Comparison of ENCODE assay signal across 8 cellular contexts in the genomic region with DNA sequence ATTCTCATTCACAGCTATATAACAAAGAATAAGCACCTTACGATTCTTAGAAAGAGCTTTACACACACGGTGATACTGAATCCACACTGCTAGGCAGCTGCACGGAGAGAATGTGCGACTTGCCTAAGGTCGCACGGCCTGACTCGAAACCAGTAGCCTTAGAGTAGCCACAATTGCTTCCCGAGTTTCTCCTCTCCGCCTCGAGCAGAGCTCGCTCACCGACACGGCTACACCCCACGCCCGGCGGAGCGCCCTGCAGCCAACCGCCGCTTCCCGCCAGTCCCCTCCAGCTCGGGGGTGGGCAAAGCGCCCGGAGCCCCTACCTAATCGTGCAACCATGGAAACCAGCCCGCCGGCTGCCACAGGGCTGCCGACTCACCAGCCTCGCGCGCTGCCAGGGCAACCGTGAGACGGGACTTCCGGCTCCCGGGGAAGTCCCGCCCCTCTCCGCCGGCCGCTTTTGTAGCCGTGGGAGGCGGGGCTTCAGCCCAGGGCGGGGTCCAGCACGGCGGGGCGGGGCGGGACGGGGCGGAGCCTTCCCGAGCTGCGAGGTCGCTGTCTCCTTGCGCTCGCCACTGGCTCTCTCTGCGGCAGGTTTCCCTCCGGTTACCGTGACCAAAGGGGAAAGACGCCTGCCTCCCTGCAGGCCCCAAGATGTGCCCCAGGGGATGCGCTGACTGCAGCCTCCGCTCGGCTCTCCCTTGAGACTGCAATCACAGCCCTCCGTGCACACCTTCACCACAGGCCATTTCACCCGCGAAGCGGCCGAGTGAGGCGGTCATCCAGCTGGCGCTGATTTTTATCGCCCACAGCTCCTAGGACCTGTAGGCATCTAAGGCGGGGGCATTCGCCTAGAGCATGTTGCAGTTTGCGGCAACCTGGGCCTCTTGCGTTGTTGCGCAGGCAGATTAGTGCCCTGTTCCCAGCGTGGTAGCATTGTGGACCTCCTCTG. TPM values are rescaled to one million over a fixed set of nuclear protein-coding genes. Genes with fewer than 3 reads are reported as not detected.
A peak's percentile ranks its signal among the peaks of the same experiment; 100 is the strongest.
DNase-seq lines count a peak whose midpoint lies in the region; ATAC-seq and TF ChIP-seq lines count a peak whose summit lies in the region.

No MANE protein-coding gene starts in this region.

- peak overlapping the region; percentile 95 for H3K27ac ChIP-seq in cingulate gyrus (ENCODE audit: low read depth, low read length)

- no peak for TF ChIP-seq CTCF in AG09309 (IDR thresholded peaks at IDR 0.05; ENCODE audit: control insufficient read depth, insufficient read depth, low read depth, low read length, missing control alignments)

- ATAC-seq in GM19043 (IDR thresholded peaks at IDR 0.05; ENCODE audit: low read depth, unreplicated experiment) = peak; percentile 56
- peak; percentile 50 for ATAC-seq in HG03460 (IDR thresholded peaks at IDR 0.05; ENCODE audit: unreplicated experiment)
- peak; percentile 81 for ATAC-seq in left colon

- DNase-seq in AG09309 (ENCODE audit: low read depth) = peak; percentile 57
- peak; percentile 54 for DNase-seq in NCI-H524 treated with DMSO at 0.1 percent for 48 hours (lab: John Stamatoyannopoulos, UW)
- peak; percentile 95 for DNase-seq in activated CD4-positive, alpha-beta T cell treated with anti-CD3 and anti-CD28 coated beads for 48 hours
- peak; percentile 94 to 98 for DNase-seq in left colon
- peak; percentile 90 to 94 for DNase-seq in stimulated activated CD4-positive, alpha-beta T cell treated with anti-CD3 and anti-CD28 coated beads, Interleukin-1b, Interleukin-23, amount 100 ng/mL, for 1 hour (ENCODE audit: low read depth in 2 of 2)

- intact Hi-C loops in left colon (cut with DNase I, micrococcal nuclease) = no loop called here

- H3K4me3 ChIP-seq in AG09309 (ENCODE audit: control insufficient read depth, low read depth, low read length) = peak overlapping the region; percentile 56

RNA-seq across cellular contexts. Expression of gene BSCL2, which starts 1.1 kb away (rescaled TPM):
- 10 to 100 TPM; 38.8 to 53.2 TPM for total RNA-seq in left colon

RNA-seq across cellular contexts. Expression of gene GNG3, which starts 1.3 kb away (rescaled TPM):
- total RNA-seq in left colon = under 1 TPM in 1 of 2 donors, not detected in 1; 0.81 TPM

RNA-seq across cellular contexts. Expression of gene LRRN4CL, which starts 16.8 kb away (rescaled TPM):
- total RNA-seq in left colon = 1 to 10 TPM; 2.2 to 3.6 TPM

RNA-seq across cellular contexts. Expression of gene HNRNPUL2, which starts 21.1 kb away (rescaled TPM):
- total RNA-seq in left colon = 10 to 100 TPM; 47.5 to 54.2 TPM

RNA-seq across cellular contexts. Expression of gene TTC9C, which starts 22.1 kb away (rescaled TPM):
- 10 to 100 TPM; 27.3 to 34.9 TPM for total RNA-seq in left colon

Comparison
In these comparisons a context has a peak if more than half of its experiments do, and no peak if none do; other contexts are left out.
1. Peak in every context shown above with its lines: DNase-seq, ATAC-seq, H3K4me3 ChIP-seq and H3K27ac ChIP-seq.